Comparison of ENCODE assay signal across 9 cellular contexts in the genomic region with DNA sequence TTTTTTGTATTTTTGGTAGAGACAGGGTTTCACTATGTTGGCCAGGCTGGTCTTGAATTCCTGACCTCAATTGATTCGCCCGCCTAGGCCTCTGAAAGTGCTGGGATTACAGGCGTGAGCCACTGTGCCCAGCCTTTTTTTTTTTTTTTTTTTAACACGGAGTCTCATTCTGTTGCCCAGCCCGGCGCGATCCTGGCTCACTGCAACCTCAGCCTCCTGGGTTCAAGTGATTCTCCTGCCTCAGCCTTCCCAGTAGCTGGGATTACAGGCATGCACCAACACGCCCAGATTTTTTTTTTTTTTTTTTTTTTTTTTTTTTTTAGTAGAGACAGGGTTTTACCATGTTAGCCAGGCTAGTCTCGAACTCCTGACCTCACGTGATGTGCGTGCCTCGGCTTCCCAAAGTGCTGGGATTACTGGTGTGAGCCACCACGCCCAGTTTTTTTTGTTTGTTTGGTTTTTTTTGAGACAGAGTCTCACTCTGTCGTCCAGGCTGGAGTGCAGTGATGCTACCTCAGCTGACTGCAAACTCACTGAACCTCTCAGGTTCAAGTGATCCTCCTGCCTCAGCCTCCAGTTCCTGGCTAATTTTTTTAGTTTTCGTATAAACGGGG. TPM values are rescaled to one million over a fixed set of nuclear protein-coding genes. Genes with fewer than 3 reads are reported as not detected.
DNase-seq lines count a peak whose midpoint lies in the region; ATAC-seq, FAIRE-seq and TF ChIP-seq lines count a peak whose summit lies in the region.
"Not testable (repeated sequence)": the region's sequence is repeated elsewhere in the genome, so short reads cannot be mapped to it uniquely, and the experiment has no call there.
"Had no signal": no experiment of that assay in that cellular context is flagged by ENCODE, and none has a peak within 500 bp of the region (broad histone marks: within the 10 kb centered on the region; RNA-seq: fewer than 3 reads in every experiment).

No MANE protein-coding gene starts in this region.

- H3K27me3 Mint-ChIP-seq in T-helper 17 cell, result not testable (repeated sequence)
- H3K27me3 Mint-ChIP-seq in neural progenitor cell (ENCODE audit: insufficient read depth, low read depth), result peaks cover 24% of the 10 kb centered on the region

- H3F3A ChIP-seq in neural progenitor cell (ENCODE audit: low read depth), result peaks cover 11% of the 10 kb centered on the region

- H3K27me3 ChIP-seq in HUES6 (ENCODE audit: control insufficient read depth, insufficient read depth, low read length); endothelial cell of umbilical vein (ENCODE audit: control insufficient read depth in 2 of 2, insufficient read depth in 2 of 2, low read length in 2 of 2); keratinocyte (ENCODE audit: control insufficient read depth, extremely low read depth, insufficient read depth, low read length); stomach smooth muscle (ENCODE audit: control insufficient read depth in 1 of 2, insufficient read depth in 2 of 2, low read length in 2 of 2): not testable (repeated sequence)
- peaks cover 13% of the 10 kb centered on the region for H3K27me3 ChIP-seq in neural progenitor cell

- WGBS in adipose tissue, 3 donors, result 25 to 40% (median 39%) methylated on average over 12 to 16 of the region's 16 CpGs

- CTCF ChIA-PET in endothelial cell of umbilical vein (lab: Charles Lee), result interaction anchor here (0.9 kb wide), 1 partner anchor 63 kb away, joined by 4 read pairs; no protein-coding TSS in a partner anchor

- not testable (repeated sequence) for DNase-seq in T-helper 17 cell; endothelial cell of umbilical vein (ENCODE audit: low read depth, low spot score); keratinocyte (ENCODE audit: low read depth, low spot score); neural progenitor cell (ENCODE audit: low spot score)

- H3K9me3 Mint-ChIP-seq in neural progenitor cell, result not testable (repeated sequence)

- H3K9ac ChIP-seq in HUES6 (ENCODE audit: low read length), result peak overlapping the region; percentile 55
- H3K9ac ChIP-seq in endothelial cell of umbilical vein (replicated peaks; ENCODE audit: extremely low read depth, insufficient read depth, low read length), result peak overlapping the region; percentile 46
- H3K9ac ChIP-seq in keratinocyte (ENCODE audit: control insufficient read depth, extremely low read depth, insufficient read depth, low read length), result peak overlapping the region; percentile 86
- not testable (repeated sequence) for H3K9ac ChIP-seq in neural progenitor cell
- peak overlapping the region; percentile 52 to 84 for H3K9ac ChIP-seq in stomach smooth muscle (ENCODE audit: low read length in 2 of 2)

- not testable (repeated sequence) for H3K36me3 Mint-ChIP-seq in T-helper 17 cell (ENCODE audit: low read depth); neural progenitor cell

- intact Hi-C loops in endothelial cell of umbilical vein (cut with micrococcal nuclease), result not testable (repeated sequence)

- not testable (repeated sequence) for H2AFZ ChIP-seq in endothelial cell of umbilical vein (ENCODE audit: low read depth, low read length); keratinocyte (ENCODE audit: control insufficient read depth, low read length); neural progenitor cell (replicated peaks)

- not testable (repeated sequence) for ATAC-seq in T-helper 17 cell

- not testable (repeated sequence) for H3K4me1 ChIP-seq in HUES6 (ENCODE audit: control insufficient read depth, insufficient read depth, low read length); neural progenitor cell
- peaks cover 15% of the 10 kb centered on the region for H3K4me1 ChIP-seq in endothelial cell of umbilical vein (ENCODE audit: control insufficient read depth, extremely low read depth, insufficient read depth, low read length)
- H3K4me1 ChIP-seq in keratinocyte (ENCODE audit: control insufficient read depth, extremely low read depth, insufficient read depth, low read length), result peaks cover 23% of the 10 kb centered on the region
- H3K4me1 ChIP-seq in stomach smooth muscle (ENCODE audit: control insufficient read depth, insufficient read depth, low read length), result peaks cover 25% of the 10 kb centered on the region

- H3K4me3 ChIP-seq in HUES6 (ENCODE audit: low read depth, low read length) (peak overlapping the region; percentile 69), keratinocyte (ENCODE audit: control insufficient read depth in 2 of 3, extremely low read depth in 1 of 3, insufficient read depth in 2 of 3, low read depth in 1 of 3, low read length in 3 of 3) (peak overlapping the region in 1 of 3 experiments; percentile 73), neural progenitor cell (peak overlapping the region; percentile 62), stomach smooth muscle (ENCODE audit: low read length in 2 of 2) (peak overlapping the region; percentile 68 to 82)
- not testable (repeated sequence) for H3K4me3 ChIP-seq in endothelial cell of umbilical vein (replicated peaks in 1 of 3; ENCODE audit: insufficient read depth in 1 of 3, low read depth in 1 of 3, low read length in 3 of 3)

- dilution Hi-C loops in endothelial cell of umbilical vein (cut with MboI; ENCODE audit: extremely low pct_ligation_motif_present, low sequenced_read_pairs); keratinocyte (cut with MboI; ENCODE audit: extremely low pct_ligation_motif_present, low sequenced_read_pairs): not testable (repeated sequence)

- not testable (repeated sequence) for FAIRE-seq in endothelial cell of umbilical vein (lab: Jason Lieb, UNC); keratinocyte (lab: Jason Lieb, UNC)

- H3K36me3 ChIP-seq in HUES6 (ENCODE audit: control insufficient read depth, insufficient read depth, low read length) (peaks cover 13% of the 10 kb centered on the region), endothelial cell of umbilical vein (ENCODE audit: control insufficient read depth in 2 of 2, extremely low read depth in 1 of 2, insufficient read depth in 2 of 2, low read length in 2 of 2) (peaks cover 2 to 16% of the 10 kb centered on the region in 2 experiments), keratinocyte (ENCODE audit: control insufficient read depth in 2 of 2, extremely low read depth in 1 of 2, insufficient read depth in 2 of 2, low read length in 2 of 2) (peaks cover 10 to 15% of the 10 kb centered on the region in 2 experiments)
- H3K36me3 ChIP-seq in neural progenitor cell; stomach smooth muscle (ENCODE audit: control insufficient read depth in 2 of 2, insufficient read depth in 2 of 2, low read length in 2 of 2): not testable (repeated sequence)

- H3K79me2 ChIP-seq in endothelial cell of umbilical vein (ENCODE audit: control insufficient read depth, insufficient read depth, low read length); keratinocyte (ENCODE audit: control insufficient read depth, insufficient read depth, low read length); neural progenitor cell (ENCODE audit: low read depth): not testable (repeated sequence)

- H3K4me3 Mint-ChIP-seq in T-helper 17 cell, result peak overlapping the region; percentile 97
- H3K4me3 Mint-ChIP-seq in neural progenitor cell, result peak overlapping the region; percentile 89

- not testable (repeated sequence) for BruUV-seq in endothelial cell of umbilical vein (replicated peaks; lab: Mats Ljungman, UMichigan)

- peak overlapping the region; percentile 96 for H3K27ac Mint-ChIP-seq in T-helper 17 cell
- H3K27ac Mint-ChIP-seq in neural progenitor cell, result not testable (repeated sequence)

- POLR2A ChIA-PET in endothelial cell of umbilical vein (lab: Charles Lee), result not testable (repeated sequence)

- not testable (repeated sequence) for TF ChIP-seq POLR2A in endothelial cell of umbilical vein (IDR thresholded peaks at IDR 0.05; ENCODE audit: low read depth, low read length)

- not testable (repeated sequence) for TF ChIP-seq CTCF in C4-2B (conservative IDR thresholded peaks at IDR 0.05); endothelial cell of umbilical vein (IDR thresholded peaks at IDR 0.05; ENCODE audit: extremely low read depth in 1 of 2, insufficient read depth in 1 of 2, low read depth in 1 of 2, low read length in 2 of 2); keratinocyte (optimal IDR thresholded peaks at IDR 0.05 in 1 of 3, IDR thresholded peaks at IDR 0.05 in 1 of 3, conservative IDR thresholded peaks at IDR 0.05 in 1 of 3; ENCODE audit: extremely low read depth in 1 of 3, insufficient read depth in 2 of 3, low read length in 3 of 3); neural progenitor cell (IDR thresholded peaks at IDR 0.05)

- H3K4me2 ChIP-seq in endothelial cell of umbilical vein (ENCODE audit: insufficient read depth, low read length) (peak overlapping the region; percentile 68), keratinocyte (ENCODE audit: control insufficient read depth, extremely low read depth, insufficient read depth, low read depth, low read length) (peak overlapping the region; percentile 93), neural progenitor cell (peak overlapping the region; percentile 83)

- H3K9me1 ChIP-seq in endothelial cell of umbilical vein (replicated peaks; ENCODE audit: control insufficient read depth, extremely low read depth, insufficient read depth, low read length); keratinocyte (ENCODE audit: control insufficient read depth, extremely low read depth, insufficient read depth, low read length): not testable (repeated sequence)

- peak overlapping the region; percentile 72 for H3K27ac ChIP-seq in C4-2B
- not testable (repeated sequence) for H3K27ac ChIP-seq in HUES6 (ENCODE audit: low read depth, low read length); endothelial cell of umbilical vein (ENCODE audit: insufficient read depth, low read depth, low read length); neural progenitor cell
- peak overlapping the region; percentile 93 for H3K27ac ChIP-seq in adipose tissue (ENCODE audit: low read depth, low read length)
- peak overlapping the region; percentile 87 for H3K27ac ChIP-seq in keratinocyte (ENCODE audit: control insufficient read depth, insufficient read depth, low read length)
- H3K27ac ChIP-seq in stomach smooth muscle (ENCODE audit: low read length), result peak overlapping the region; percentile 97

- H3K4me1 Mint-ChIP-seq in T-helper 17 cell, result peaks cover 21% of the 10 kb centered on the region
- peaks cover 23% of the 10 kb centered on the region for H3K4me1 Mint-ChIP-seq in neural progenitor cell

- H4K20me1 ChIP-seq in endothelial cell of umbilical vein (replicated peaks; ENCODE audit: control insufficient read depth, extremely low read depth, insufficient read depth, low read length); keratinocyte (ENCODE audit: control insufficient read depth, extremely low read depth, insufficient read depth, low read length); neural progenitor cell (ENCODE audit: low read depth): not testable (repeated sequence)

- not testable (repeated sequence) for H3K9me3 ChIP-seq in HUES6 (ENCODE audit: control insufficient read depth, insufficient read depth, low read depth, low read length); T-helper 17 cell (ENCODE audit: control insufficient read depth, low read length, poor library complexity, severe bottlenecking); endothelial cell of umbilical vein (replicated peaks; ENCODE audit: control insufficient read depth, insufficient read depth, low read length); keratinocyte (ENCODE audit: control insufficient read depth, low read depth, low read length); neural progenitor cell (ENCODE audit: low read depth); stomach smooth muscle (ENCODE audit: control insufficient read depth in 2 of 2, low read length in 2 of 2)

RNA-seq across cellular contexts. Expression of a gene that starts 2.0 kb away (rescaled TPM):
- total RNA-seq in T-helper 17 cell (under 1 TPM; 0.23 to 0.75 TPM), endothelial cell of umbilical vein (not detected in 2 replicates), neural progenitor cell (ENCODE audit: low replicate concordance) (0.09 TPM in 1 of 2 replicates, not detected in the other)
- polyA plus RNA-seq in adipose tissue (under 1 TPM; 0.45 to 0.97 (median 0.66) TPM), endothelial cell of umbilical vein (not detected in 2 replicates), keratinocyte (not detected in 3 replicates)
- polyA plus RNA-seq in endothelial cell of umbilical vein (2011; cell fraction: cytosol; rRNA removed), result not detected in 2 replicates
- polyA plus RNA-seq in endothelial cell of umbilical vein (2011; cell fraction: nucleus; rRNA removed), result not detected in 2 replicates
- 1.1 TPM in 1 of 2 replicates, not detected in the other for polyA plus RNA-seq in endothelial cell of umbilical vein (2012)
- polyA minus RNA-seq in endothelial cell of umbilical vein (not detected in 2 replicates), keratinocyte (0.33 TPM in 1 of 3 replicates, not detected in the others)
- not detected for polyA minus RNA-seq in endothelial cell of umbilical vein (2011; cell fraction: cytosol; rRNA and poly(A)+ RNA removed)
- polyA minus RNA-seq in endothelial cell of umbilical vein (2011; cell fraction: nucleus; rRNA and poly(A)+ RNA removed), result not detected in 2 replicates
- polyA plus RNA-seq in keratinocyte (2011; ENCODE audit: low read depth), result not detected
- not detected in 2 replicates for polyA plus RNA-seq in keratinocyte (2011; cell fraction: cytosol; rRNA removed)
- polyA plus RNA-seq in keratinocyte (2011; cell fraction: nucleus; rRNA removed), result not detected in 2 replicates
- polyA plus RNA-seq in keratinocyte (2012; ENCODE audit: low replicate concordance), result 1.5 and 2.8 TPM in 2 replicates
- not detected for polyA minus RNA-seq in keratinocyte (2011; cell fraction: cytosol; rRNA and poly(A)+ RNA removed)
- polyA minus RNA-seq in keratinocyte (2011; cell fraction: nucleus; rRNA and poly(A)+ RNA removed), result not detected in 2 replicates
- total RNA-seq: activated CD8-positive, alpha-beta memory T cell treated with anti-CD3 and anti-CD28 coated beads for 36 hours had no signal

RNA-seq across cellular contexts. Expression of a gene that starts 4.6 kb away (rescaled TPM):
- total RNA-seq in T-helper 17 cell (10 to 100 TPM; 65.5 to 69.7 TPM), endothelial cell of umbilical vein (37.3 and 40.8 TPM in 2 replicates), neural progenitor cell (ENCODE audit: low replicate concordance) (13.6 and 13.9 TPM in 2 replicates)
- polyA plus RNA-seq in adipose tissue (10 to 100 TPM; 10.6 to 19.0 (median 15.0) TPM), endothelial cell of umbilical vein (19.9 and 22.4 TPM in 2 replicates), keratinocyte (23.4 to 27.2 TPM (median 23.6 TPM) in 3 replicates)
- 24.6 and 26.6 TPM in 2 replicates for polyA plus RNA-seq in endothelial cell of umbilical vein (2011; cell fraction: cytosol; rRNA removed)
- 43.3 and 47.2 TPM in 2 replicates for polyA plus RNA-seq in endothelial cell of umbilical vein (2011; cell fraction: nucleus; rRNA removed)
- 23.8 and 24.9 TPM in 2 replicates for polyA plus RNA-seq in endothelial cell of umbilical vein (2012)
- polyA minus RNA-seq in endothelial cell of umbilical vein (39.4 and 42.7 TPM in 2 replicates), keratinocyte (21.9 to 44.1 TPM (median 37.6 TPM) in 3 replicates)
- 17.0 TPM for polyA minus RNA-seq in endothelial cell of umbilical vein (2011; cell fraction: cytosol; rRNA and poly(A)+ RNA removed)
- polyA minus RNA-seq in endothelial cell of umbilical vein (2011; cell fraction: nucleus; rRNA and poly(A)+ RNA removed), result 26.3 and 30.0 TPM in 2 replicates
- polyA plus RNA-seq in keratinocyte (2011; ENCODE audit: low read depth), result 10.4 TPM
- 16.0 and 32.3 TPM in 2 replicates for polyA plus RNA-seq in keratinocyte (2011; cell fraction: cytosol; rRNA removed)
- 42.7 and 47.8 TPM in 2 replicates for polyA plus RNA-seq in keratinocyte (2011; cell fraction: nucleus; rRNA removed)
- polyA plus RNA-seq in keratinocyte (2012; ENCODE audit: low replicate concordance), result 13.2 and 14.3 TPM in 2 replicates
- polyA minus RNA-seq in keratinocyte (2011; cell fraction: cytosol; rRNA and poly(A)+ RNA removed), result 18.0 TPM
- polyA minus RNA-seq in keratinocyte (2011; cell fraction: nucleus; rRNA and poly(A)+ RNA removed), result 25.7 and 39.8 TPM in 2 replicates

RNA-seq across cellular contexts. Expression of a gene that starts 13.1 kb away (rescaled TPM):
- 100 to 1,000 TPM; 189 to 206 TPM for total RNA-seq in T-helper 17 cell
- 10 to 100 TPM; 14.6 to 29.5 (median 29.5) TPM for polyA plus RNA-seq in adipose tissue
- 54.5 and 59.5 TPM in 2 replicates for total RNA-seq in endothelial cell of umbilical vein
- polyA plus RNA-seq in endothelial cell of umbilical vein, result 39.4 and 58.2 TPM in 2 replicates
- 13.6 and 21.4 TPM in 2 replicates for polyA plus RNA-seq in endothelial cell of umbilical vein (2011; cell fraction: cytosol; rRNA removed)
- polyA plus RNA-seq in endothelial cell of umbilical vein (2011; cell fraction: nucleus; rRNA removed), result 188 and 225 TPM in 2 replicates
- polyA plus RNA-seq in endothelial cell of umbilical vein (2012), result 24.1 and 27.6 TPM in 2 replicates
- polyA minus RNA-seq in endothelial cell of umbilical vein, result 22.5 and 34.3 TPM in 2 replicates
- polyA minus RNA-seq in endothelial cell of umbilical vein (2011; cell fraction: cytosol; rRNA and poly(A)+ RNA removed), result 14.8 TPM
- polyA minus RNA-seq in endothelial cell of umbilical vein (2011; cell fraction: nucleus; rRNA and poly(A)+ RNA removed), result 46.0 and 79.6 TPM in 2 replicates
- polyA plus RNA-seq in keratinocyte, result 8.9 to 26.3 TPM (median 12.0 TPM) in 3 replicates
- 5.7 TPM for polyA plus RNA-seq in keratinocyte (2011; ENCODE audit: low read depth)
- 4.4 and 8.3 TPM in 2 replicates for polyA plus RNA-seq in keratinocyte (2011; cell fraction: cytosol; rRNA removed)
- 56.9 and 74.4 TPM in 2 replicates for polyA plus RNA-seq in keratinocyte (2011; cell fraction: nucleus; rRNA removed)
- polyA plus RNA-seq in keratinocyte (2012; ENCODE audit: low replicate concordance), result 9.4 and 10.2 TPM in 2 replicates
- 11.3 to 14.6 TPM (median 12.1 TPM) in 3 replicates for polyA minus RNA-seq in keratinocyte
- polyA minus RNA-seq in keratinocyte (2011; cell fraction: cytosol; rRNA and poly(A)+ RNA removed), result 26.7 TPM
- polyA minus RNA-seq in keratinocyte (2011; cell fraction: nucleus; rRNA and poly(A)+ RNA removed), result 23.6 and 25.0 TPM in 2 replicates
- total RNA-seq in neural progenitor cell (ENCODE audit: low replicate concordance), result 11.7 and 39.2 TPM in 2 replicates

RNA-seq across cellular contexts. Expression of a gene that starts 19.5 kb away (rescaled TPM):
- total RNA-seq in T-helper 17 cell (100 to 1,000 TPM; 188 to 189 TPM), endothelial cell of umbilical vein (187 and 194 TPM in 2 replicates), neural progenitor cell (ENCODE audit: low replicate concordance) (11.6 and 44.3 TPM in 2 replicates)
- polyA plus RNA-seq in adipose tissue (100 to 1,000 TPM in 1 of 3 donors, 10 to 100 TPM in 2; 74.2 to 236 (median 89.1) TPM), endothelial cell of umbilical vein (122 and 146 TPM in 2 replicates), keratinocyte (10.6 to 109 TPM (median 11.4 TPM) in 3 replicates)
- polyA plus RNA-seq in endothelial cell of umbilical vein (2011; cell fraction: cytosol; rRNA removed), result 82.0 and 82.5 TPM in 2 replicates
- polyA plus RNA-seq in endothelial cell of umbilical vein (2011; cell fraction: nucleus; rRNA removed), result 37.3 and 44.2 TPM in 2 replicates
- 209 and 256 TPM in 2 replicates for polyA plus RNA-seq in endothelial cell of umbilical vein (2012)
- polyA minus RNA-seq in endothelial cell of umbilical vein (31.4 and 43.3 TPM in 2 replicates), keratinocyte (17.6 to 114 TPM (median 20.6 TPM) in 3 replicates)
- polyA minus RNA-seq in endothelial cell of umbilical vein (2011; cell fraction: cytosol; rRNA and poly(A)+ RNA removed), result 112 TPM
- polyA minus RNA-seq in endothelial cell of umbilical vein (2011; cell fraction: nucleus; rRNA and poly(A)+ RNA removed), result 19.4 and 31.2 TPM in 2 replicates
- 169 TPM for polyA plus RNA-seq in keratinocyte (2011; ENCODE audit: low read depth)
- 40.0 and 100 TPM in 2 replicates for polyA plus RNA-seq in keratinocyte (2011; cell fraction: cytosol; rRNA removed)
- polyA plus RNA-seq in keratinocyte (2011; cell fraction: nucleus; rRNA removed), result 79.4 and 81.9 TPM in 2 replicates
- polyA plus RNA-seq in keratinocyte (2012; ENCODE audit: low replicate concordance), result 218 and 435 TPM in 2 replicates
- 241 TPM for polyA minus RNA-seq in keratinocyte (2011; cell fraction: cytosol; rRNA and poly(A)+ RNA removed)
- 36.1 and 43.0 TPM in 2 replicates for polyA minus RNA-seq in keratinocyte (2011; cell fraction: nucleus; rRNA and poly(A)+ RNA removed)

RNA-seq across cellular contexts. Expression of a gene that starts 58.3 kb away (rescaled TPM):
- 1 to 10 TPM; 4.4 to 8.4 TPM for total RNA-seq in T-helper 17 cell
- polyA plus RNA-seq in adipose tissue, result 10 to 100 TPM in 1 of 3 donors, 1 to 10 TPM in 2; 6.6 to 11.6 (median 7.8) TPM
- total RNA-seq in endothelial cell of umbilical vein, result 17.3 and 22.8 TPM in 2 replicates
- 8.1 and 10.6 TPM in 2 replicates for polyA plus RNA-seq in endothelial cell of umbilical vein
- polyA plus RNA-seq in endothelial cell of umbilical vein (2011; cell fraction: cytosol; rRNA removed), result 4.8 and 7.3 TPM in 2 replicates
- 16.4 and 18.5 TPM in 2 replicates for polyA plus RNA-seq in endothelial cell of umbilical vein (2011; cell fraction: nucleus; rRNA removed)
- 7.8 and 8.1 TPM in 2 replicates for polyA plus RNA-seq in endothelial cell of umbilical vein (2012)
- 12.4 and 16.1 TPM in 2 replicates for polyA minus RNA-seq in endothelial cell of umbilical vein
- 8.8 TPM for polyA minus RNA-seq in endothelial cell of umbilical vein (2011; cell fraction: cytosol; rRNA and poly(A)+ RNA removed)
- polyA minus RNA-seq in endothelial cell of umbilical vein (2011; cell fraction: nucleus; rRNA and poly(A)+ RNA removed), result 8.9 and 10.8 TPM in 2 replicates
- polyA plus RNA-seq in keratinocyte, result 2.4 to 3.6 TPM (median 3.0 TPM) in 3 replicates
- 0.49 TPM for polyA plus RNA-seq in keratinocyte (2011; ENCODE audit: low read depth)
- polyA plus RNA-seq in keratinocyte (2011; cell fraction: cytosol; rRNA removed), result 2.9 and 3.1 TPM in 2 replicates
- polyA plus RNA-seq in keratinocyte (2011; cell fraction: nucleus; rRNA removed), result 8.8 and 10.1 TPM in 2 replicates
- 1.6 and 4.4 TPM in 2 replicates for polyA plus RNA-seq in keratinocyte (2012; ENCODE audit: low replicate concordance)
- polyA minus RNA-seq in keratinocyte, result 6.2 to 9.5 TPM (median 7.9 TPM) in 3 replicates
- polyA minus RNA-seq in keratinocyte (2011; cell fraction: cytosol; rRNA and poly(A)+ RNA removed), result 9.8 TPM
- polyA minus RNA-seq in keratinocyte (2011; cell fraction: nucleus; rRNA and poly(A)+ RNA removed), result 10.2 and 11.2 TPM in 2 replicates
- 8.2 and 11.9 TPM in 2 replicates for total RNA-seq in neural progenitor cell (ENCODE audit: low replicate concordance)
